8 cellular contexts compared by ENCODE assay signal in genomic region chr1:54499097-54500029, GRCh38. TPM values are rescaled to one million over a fixed set of nuclear protein-coding genes. Genes with fewer than 3 reads are reported as not detected.
DNase-seq lines count a peak whose midpoint lies in the region; ATAC-seq and TF ChIP-seq lines count a peak whose summit lies in the region.

No MANE protein-coding gene starts in this region.

- peaks cover 16% of the 10 kb centered on the region for H3K27me3 Mint-ChIP-seq in activated naive CD8-positive, alpha-beta T cell

- intact Hi-C loops in left ventricle myocardium inferior (cut with micrococcal nuclease), result loop anchor here (10.0 kb wide), 1 partner anchor 425 kb away; no protein-coding TSS in a partner anchor
- intact Hi-C loops in posterior vena cava (cut with DNase I), result loop anchor here in 1 of 2 donors (10.0 kb wide), 2 partner anchors 315 to 385 kb away; no protein-coding TSS in a partner anchor

- no peaks in the 10 kb centered on the region for H3K9me3 ChIP-seq in left ventricle myocardium inferior (replicated peaks)

- H3K4me3 ChIP-seq in left ventricle myocardium inferior, result peak overlapping the region; percentile 62
- peak overlapping the region; percentile 60 for H3K4me3 ChIP-seq in rectal smooth muscle tissue (ENCODE audit: low read length)

- H3K27ac Mint-ChIP-seq in activated naive CD8-positive, alpha-beta T cell, result no peak overlapping the region

- peak overlapping the region; percentile 80 for H3K4me3 Mint-ChIP-seq in activated naive CD8-positive, alpha-beta T cell

- H3K4me1 ChIP-seq in left ventricle myocardium inferior (peaks cover 12% of the 10 kb centered on the region), rectal smooth muscle tissue (ENCODE audit: control insufficient read depth, insufficient read depth, low read length) (peaks cover 10% of the 10 kb centered on the region)

- H3K4me1 Mint-ChIP-seq in activated naive CD8-positive, alpha-beta T cell (ENCODE audit: low read depth), result peaks cover 9% of the 10 kb centered on the region

- TF ChIP-seq CTCF in left ventricle myocardium inferior (IDR thresholded peaks at IDR 0.05; ENCODE audit: borderline replicate concordance), result peak; percentile 48

- ATAC-seq in GM18858 (IDR thresholded peaks at IDR 0.05; ENCODE audit: unreplicated experiment), result no peak

- H3K9ac ChIP-seq in rectal smooth muscle tissue (ENCODE audit: low read length), result no peak overlapping the region

- H3K36me3 ChIP-seq in left ventricle myocardium inferior, result no peaks in the 10 kb centered on the region
- H3K36me3 ChIP-seq in rectal smooth muscle tissue (ENCODE audit: control insufficient read depth, insufficient read depth, low read length), result no peaks in the 10 kb centered on the region

- no peaks in the 10 kb centered on the region for H3K36me3 Mint-ChIP-seq in activated naive CD8-positive, alpha-beta T cell

- H3K27me3 ChIP-seq in left ventricle myocardium inferior (ENCODE audit: low read depth) (peaks cover 69% of the 10 kb centered on the region), rectal smooth muscle tissue (ENCODE audit: control insufficient read depth, insufficient read depth, low read length) (peaks cover 2% of the 10 kb centered on the region)

- DNase-seq in NCI-H1092 treated with DMSO at 0.1 percent for 48 hours (lab: John Stamatoyannopoulos, UW) (peak; percentile 27), NCI-H1092 (lab: John Stamatoyannopoulos, UW) (no peak), NCI-H1694 (lab: John Stamatoyannopoulos, UW) (peak; percentile 49), left ventricle myocardium inferior (no peak), posterior vena cava (ENCODE audit: low spot score) (no peak)

- no peaks in the 10 kb centered on the region for H3K9me3 Mint-ChIP-seq in activated naive CD8-positive, alpha-beta T cell (ENCODE audit: low read depth)

- no peak overlapping the region for H3K27ac ChIP-seq in left ventricle myocardium inferior (replicated peaks)
- no peak overlapping the region for H3K27ac ChIP-seq in rectal smooth muscle tissue (ENCODE audit: low read depth, low read length)

RNA-seq across cellular contexts. Expression of gene ACOT11, which starts 48.7 kb away (rescaled TPM):
- total RNA-seq in left ventricle myocardium inferior (64.8 TPM), posterior vena cava (10 to 100 TPM in 1 of 2 donors, 1 to 10 TPM in 1; 6.5 to 10.3 TPM)

Comparison
In these comparisons a context has a peak if more than half of its experiments do, and no peak if none do; other contexts are left out.
1. DNase-seq: peak in NCI-H1092 treated with DMSO at 0.1 percent for 48 hours (single experiment) and NCI-H1694 (single experiment); none in NCI-H1092 (single experiment), left ventricle myocardium inferior (single experiment) and posterior vena cava (single experiment).